Comparison of ENCODE assay signal across 7 cellular contexts in genomic region chr1:220775238-220775853, GRCh38. TPM values are rescaled to one million over a fixed set of nuclear protein-coding genes. Genes with fewer than 3 reads are reported as not detected.
DNase-seq lines count a peak whose midpoint lies in the region; ATAC-seq and TF ChIP-seq lines count a peak whose summit lies in the region.

No MANE protein-coding gene starts in this region.

- H3K9me3 ChIP-seq in Loucy (ENCODE audit: insufficient read depth, low read depth, low read length) = no peaks in the 10 kb centered on the region

- H3K4me3 ChIP-seq in Loucy (ENCODE audit: low read length, poor library complexity, severe bottlenecking) = no peak overlapping the region

- DNase-seq in GM10248 (ENCODE audit: extremely low spot score) (peak; percentile 44), globus pallidus (ENCODE audit: low spot score) (peak; percentile 11), DMS153 treated with DMSO at 0.1 percent for 48 hours (lab: John Stamatoyannopoulos, UW; ENCODE audit: unreplicated experiment) (no peak)
- peak; percentile 45 for DNase-seq in activated CD8-positive, alpha-beta memory T cell treated with anti-CD3 and anti-CD28 coated beads, Interleukin-2, amount 10 ng/mL, durations not matched to agents 7 days and 5 days
- DNase-seq in stimulated activated CD4-positive, alpha-beta T cell treated with anti-CD3 and anti-CD28 coated beads, Interleukin-12 subunit alpha, Interleukin-12 subunit beta, amount 100 ng/mL, for 4 hours = peak; percentile 34

- no peaks in the 10 kb centered on the region for H3K4me1 ChIP-seq in Loucy (ENCODE audit: insufficient read depth, low read length, poor library complexity, severe bottlenecking)

- H3K27ac Mint-ChIP-seq in activated CD8-positive, alpha-beta memory T cell treated with anti-CD3 and anti-CD28 coated beads, Interleukin-2, amount 10 ng/mL, durations not matched to agents 7 days and 5 days = no peak overlapping the region

- H3K27me3 ChIP-seq in Loucy (ENCODE audit: insufficient read depth, low read length, poor library complexity, severe bottlenecking) = no peaks in the 10 kb centered on the region

- peak overlapping the region; percentile 80 for H2AFZ ChIP-seq in Loucy (ENCODE audit: low read length)

- no peak overlapping the region for H3K9ac ChIP-seq in Loucy (ENCODE audit: low read depth, low read length, poor library complexity, severe bottlenecking)

- no peaks in the 10 kb centered on the region for H3K4me1 Mint-ChIP-seq in activated CD8-positive, alpha-beta memory T cell treated with anti-CD3 and anti-CD28 coated beads, Interleukin-2, amount 10 ng/mL, durations not matched to agents 7 days and 5 days

- no peak overlapping the region for H3K4me3 Mint-ChIP-seq in activated CD8-positive, alpha-beta memory T cell treated with anti-CD3 and anti-CD28 coated beads, Interleukin-2, amount 10 ng/mL, durations not matched to agents 7 days and 5 days

- H3K9me3 Mint-ChIP-seq in activated CD8-positive, alpha-beta memory T cell treated with anti-CD3 and anti-CD28 coated beads, Interleukin-2, amount 10 ng/mL, durations not matched to agents 7 days and 5 days (ENCODE audit: low read depth) = no peaks in the 10 kb centered on the region

- TF ChIP-seq CTCF in GM10248 (IDR thresholded peaks at IDR 0.05; ENCODE audit: control extremely low read depth, extremely low read depth, low read depth, missing control alignments) (peak; percentile 70), Loucy (conservative IDR thresholded peaks at IDR 0.05; ENCODE audit: low read length) (peak; percentile 96)

- H3K9me2 ChIP-seq in Loucy (replicated peaks; ENCODE audit: low read depth, low read length) = no peaks in the 10 kb centered on the region

- H4K20me1 ChIP-seq in Loucy (ENCODE audit: insufficient read depth, low read length, poor library complexity, severe bottlenecking) = no peaks in the 10 kb centered on the region

- no peak for ATAC-seq in activated CD8-positive, alpha-beta memory T cell treated with anti-CD3 and anti-CD28 coated beads, Interleukin-2, amount 10 ng/mL, durations not matched to agents 7 days and 5 days
- no peak for ATAC-seq in HG03196 (IDR thresholded peaks at IDR 0.05; ENCODE audit: unreplicated experiment)

- H3K79me2 ChIP-seq in Loucy (ENCODE audit: insufficient read depth, low read length) = no peaks in the 10 kb centered on the region

- POLR2A ChIA-PET in GM10248 (lab: Yijun Ruan, JAX) = no interaction called here

- H3K36me3 ChIP-seq in Loucy (ENCODE audit: insufficient read depth, low read length) = no peaks in the 10 kb centered on the region

- no peak overlapping the region for H3K4me2 ChIP-seq in Loucy (ENCODE audit: low read depth, low read length, poor library complexity, severe bottlenecking)

- CTCF ChIA-PET in GM10248 (lab: Yijun Ruan, JAX) = interaction anchor here (0.7 to 5.0 kb wide), 20 partner anchors 8 to 952 kb away, joined by 3 to 48 read pairs (median 4); partner anchors contain the start of gene MTARC2
- CTCF ChIA-PET in activated CD8-positive, alpha-beta memory T cell treated with anti-CD3 and anti-CD28 coated beads, Interleukin-2, amount 10 ng/mL, durations not matched to agents 7 days and 5 days (lab: Charles Lee) = interaction anchor here (0.9 to 1.9 kb wide), 6 partner anchors 10 to 94 kb away, joined by 3 to 7 read pairs (median 4); no protein-coding TSS in a partner anchor

- H3K27me3 Mint-ChIP-seq in activated CD8-positive, alpha-beta memory T cell treated with anti-CD3 and anti-CD28 coated beads, Interleukin-2, amount 10 ng/mL, durations not matched to agents 7 days and 5 days = peaks cover 11% of the 10 kb centered on the region

- no peaks in the 10 kb centered on the region for H3K36me3 Mint-ChIP-seq in activated CD8-positive, alpha-beta memory T cell treated with anti-CD3 and anti-CD28 coated beads, Interleukin-2, amount 10 ng/mL, durations not matched to agents 7 days and 5 days

- H3F3A ChIP-seq in Loucy (ENCODE audit: low read depth) = no peaks in the 10 kb centered on the region

RNA-seq across cellular contexts. Expression of gene MTARC1, which starts 11.4 kb away (rescaled TPM):
- not detected for total RNA-seq in activated CD8-positive, alpha-beta memory T cell treated with anti-CD3 and anti-CD28 coated beads, Interleukin-2, amount 10 ng/mL, durations not matched to agents 7 days and 5 days

RNA-seq across cellular contexts. Expression of gene MTARC2, which starts 27.2 kb away (rescaled TPM):
- not detected for total RNA-seq in activated CD8-positive, alpha-beta memory T cell treated with anti-CD3 and anti-CD28 coated beads, Interleukin-2, amount 10 ng/mL, durations not matched to agents 7 days and 5 days
